19 cellular contexts compared by ENCODE assay signal in the genomic region with DNA sequence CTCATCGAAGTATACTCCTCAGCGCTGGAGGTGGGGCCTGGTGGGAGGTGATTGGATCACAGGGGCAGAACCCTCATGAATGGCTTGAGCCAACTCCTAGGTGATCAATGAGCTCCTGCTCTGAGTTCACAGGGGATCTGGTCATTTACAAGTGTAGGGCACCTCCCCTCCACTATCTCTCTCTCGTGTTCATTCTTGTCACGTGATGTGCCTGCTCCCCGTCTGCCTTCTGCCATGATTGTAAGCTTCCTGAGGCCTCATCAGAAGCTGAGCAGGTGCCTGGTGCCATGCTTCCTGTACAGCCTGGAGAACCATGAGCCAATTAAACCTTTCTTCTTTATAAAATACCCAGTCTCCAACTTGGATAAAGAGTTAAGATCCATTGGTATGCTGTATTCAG.
DNase-seq lines count a peak whose midpoint lies in the region; ATAC-seq, FAIRE-seq and TF ChIP-seq lines count a peak whose summit lies in the region.
"Had no signal": no experiment of that assay in that cellular context is flagged by ENCODE, and none has a peak within 500 bp of the region (broad histone marks: within the 10 kb centered on the region; RNA-seq: fewer than 3 reads in every experiment).

No MANE protein-coding gene starts in this region.

- ATAC-seq in HepG2 (no peak), right lobe of liver (no peak), GM21723 (IDR thresholded peaks at IDR 0.05; ENCODE audit: unreplicated experiment) (no peak)
- ATAC-seq: A549; CD8-positive, alpha-beta T cell had no signal

- no peak overlapping the region for H4K8ac ChIP-seq in mesenchymal stem cell (ENCODE audit: low read length)

- no peak overlapping the region for H3K14ac ChIP-seq in mesenchymal stem cell (ENCODE audit: low read length in 2 of 2)

- H3K79me2 ChIP-seq in HepG2 (ENCODE audit: insufficient read depth, low read length), result no peaks in the 10 kb centered on the region

- no peaks in the 10 kb centered on the region for H4K20me1 ChIP-seq in HepG2 (ENCODE audit: insufficient read depth, low read length)
- H4K20me1 ChIP-seq: BLaER1 treated with 17β-estradiol and CSF1 and Interleukin-3, amounts not matched to agents 10 nM and 100 nM had no signal

- POLR2A ChIA-PET in HepG2 (lab: Yijun Ruan, JAX), result no interaction called here

- no peaks in the 10 kb centered on the region for H3K27me3 ChIP-seq in HepG2 (ENCODE audit: control insufficient read depth in 1 of 2, insufficient read depth in 2 of 2, low read length in 2 of 2)
- H3K27me3 ChIP-seq in right lobe of liver, result no peaks in the 10 kb centered on the region
- no peaks in the 10 kb centered on the region for H3K27me3 ChIP-seq in mesenchymal stem cell (ENCODE audit: control insufficient read depth in 1 of 2, insufficient read depth in 1 of 2, low read length in 2 of 2)
- no peaks in the 10 kb centered on the region for H3K27me3 ChIP-seq in spleen (replicated peaks in 1 of 7)
- H3K27me3 ChIP-seq: BLaER1 treated with 17β-estradiol and CSF1 and Interleukin-3, amounts not matched to agents 10 nM and 100 nM had no signal

- DNase-seq in HepG2 (ENCODE audit: low spot score) (no peak), right lobe of liver (no peak), mesenchymal stem cell (no peak), spleen (no peak)
- DNase-seq: AML-193; Caco-2; Calu3; CD4-positive, alpha-beta T cell; CD8-positive, alpha-beta T cell; DMS79 treated with DMSO at 0.1 percent for 48 hours; GF-D8 had no signal

- H3K4me1 ChIP-seq in HepG2 (ENCODE audit: insufficient read depth, low read length), result no peaks in the 10 kb centered on the region
- H3K4me1 ChIP-seq in right lobe of liver, result no peaks in the 10 kb centered on the region
- H3K4me1 ChIP-seq in mesenchymal stem cell (ENCODE audit: control insufficient read depth, insufficient read depth, low read depth, low read length), result no peaks in the 10 kb centered on the region
- H3K4me1 ChIP-seq in spleen, result no peaks in the 10 kb centered on the region
- H3K4me1 ChIP-seq: A549; BLaER1 treated with 17β-estradiol and CSF1 and Interleukin-3, amounts not matched to agents 10 nM and 100 nM; Caco-2 had no signal

- H2BK5ac ChIP-seq in mesenchymal stem cell (ENCODE audit: low read depth, low read length, poor library complexity, severe bottlenecking), result no peak overlapping the region

- H3K36me3 ChIP-seq in HepG2 (replicated peaks in 1 of 2; ENCODE audit: control insufficient read depth in 1 of 2, insufficient read depth in 2 of 2, low read length in 2 of 2) (no peaks in the 10 kb centered on the region), right lobe of liver (no peaks in the 10 kb centered on the region), mesenchymal stem cell (ENCODE audit: control insufficient read depth in 1 of 2, insufficient read depth in 2 of 2, low read depth in 1 of 2, low read length in 2 of 2) (no peaks in the 10 kb centered on the region), spleen (no peaks in the 10 kb centered on the region)
- H3K36me3 ChIP-seq: BLaER1 treated with 17β-estradiol and CSF1 and Interleukin-3, amounts not matched to agents 10 nM and 100 nM had no signal

- peak overlapping the region; percentile 57 for H2BK15ac ChIP-seq in mesenchymal stem cell (ENCODE audit: low read depth, poor library complexity, severe bottlenecking)

- no peak overlapping the region for H2AFZ ChIP-seq in HepG2 (ENCODE audit: low read length)
- no peak overlapping the region for H2AFZ ChIP-seq in mesenchymal stem cell (ENCODE audit: low read depth, low read length)

- no peaks in the 10 kb centered on the region for H3K9me3 ChIP-seq in HepG2 (ENCODE audit: low read length)
- H3K9me3 ChIP-seq in right lobe of liver, result no peaks in the 10 kb centered on the region
- peaks cover 4% of the 10 kb centered on the region for H3K9me3 ChIP-seq in mesenchymal stem cell (ENCODE audit: control insufficient read depth, low read length)
- H3K9me3 ChIP-seq in spleen, result peaks cover 0 to 14% (median 4%) of the 10 kb centered on the region in 8 donors
- H3K9me3 ChIP-seq: A549, Caco-2 had no signal

- no peak overlapping the region for H3K4me2 ChIP-seq in HepG2 (ENCODE audit: low read depth, low read length)
- no peak overlapping the region for H3K4me2 ChIP-seq in mesenchymal stem cell (ENCODE audit: low read length, poor library complexity, severe bottlenecking)
- H3K4me2 ChIP-seq: A549; BLaER1 treated with 17β-estradiol and CSF1 and Interleukin-3, amounts not matched to agents 10 nM and 100 nM had no signal

- FAIRE-seq in HepG2 (lab: Jason Lieb, UNC), result no peak
- FAIRE-seq: A549, D721Med, G401.6, GM12891 had no signal

- BruUV-seq in HepG2 (replicated peaks; lab: Mats Ljungman, UMichigan), result no TSS peak

- TF ChIP-seq RAD21 in HepG2 (CRISPR knock-in tag; IDR thresholded peaks at IDR 0.05), result no peak

- H3K18ac ChIP-seq in mesenchymal stem cell (ENCODE audit: low read depth in 1 of 2, low read length in 2 of 2), result no peak overlapping the region

- TF ChIP-seq CTCF in HepG2 (CRISPR knock-in tag; IDR thresholded peaks at IDR 0.05), result no peak
- TF ChIP-seq CTCF in right lobe of liver (IDR thresholded peaks at IDR 0.05), result no peak
- no peak for TF ChIP-seq CTCF in spleen (IDR thresholded peaks at IDR 0.05 in 8 of 11, conservative IDR thresholded peaks at IDR 0.05 in 3 of 11)

- intact Hi-C loops in HepG2 (cut with micrococcal nuclease; ENCODE audit: unreplicated experiment) (no loop called here), right lobe of liver (cut with DNase I) (no loop called here), spleen (cut with DNase I; ENCODE audit: low total_unique reads) (no loop called here)

- H3K27ac ChIP-seq in HepG2 (ENCODE audit: extremely low read length, insufficient read depth, low read length) (no peak overlapping the region), right lobe of liver (no peak overlapping the region), mesenchymal stem cell (ENCODE audit: low read length, poor library complexity, severe bottlenecking) (no peak overlapping the region), spleen (no peak overlapping the region)
- H3K27ac ChIP-seq: 22Rv1; A549; BLaER1 treated with 17β-estradiol and CSF1 and Interleukin-3, amounts not matched to agents 10 nM and 100 nM; C4-2B had no signal

- 24% methylated on average over 5 of the region's 5 CpGs for WGBS in HepG2 (ENCODE audit: low lambda C conversion rate)
- 84% methylated on average over 4 of the region's 5 CpGs for WGBS in right lobe of liver (ENCODE audit: insufficient coverage, low coverage, low lambda C conversion rate, missing lambda C conversion rate)
- 93% methylated on average over 5 of the region's 5 CpGs for WGBS in mesenchymal stem cell
- WGBS in spleen, 5 donors, result 80 to 94% (median 87%) methylated on average over 5 of the region's 5 CpGs

- in situ Hi-C loops in HepG2 (cut with HindIII; ENCODE audit: extremely low pct_ligation_motif_present, low pct_unique_long_range_greater_than_20kb), result no loop called here

- no peak overlapping the region for H4K91ac ChIP-seq in mesenchymal stem cell (ENCODE audit: low read length)

- no peak for TF ChIP-seq EP300 in HepG2 (IDR thresholded peaks at IDR 0.05; ENCODE audit: low read depth in 2 of 2, low read length in 2 of 2)
- TF ChIP-seq EP300 in HepG2 (CRISPR knock-in tag; IDR thresholded peaks at IDR 0.05; ENCODE audit: borderline replicate concordance), result no peak

- H3K4me3 ChIP-seq in HepG2 (replicated peaks in 1 of 3; ENCODE audit: insufficient read depth in 1 of 3, low read depth in 2 of 3, low read length in 3 of 3) (no peak overlapping the region), right lobe of liver (no peak overlapping the region), mesenchymal stem cell (ENCODE audit: insufficient read depth in 1 of 2, low read depth in 1 of 2, low read length in 2 of 2) (no peak overlapping the region), spleen (no peak overlapping the region)
- H3K4me3 ChIP-seq: A549; BLaER1 treated with 17β-estradiol and CSF1 and Interleukin-3, amounts not matched to agents 10 nM and 100 nM had no signal

- H2AK5ac ChIP-seq in mesenchymal stem cell (ENCODE audit: low read length, severe bottlenecking), result no peak overlapping the region

- no peak overlapping the region for H3K23ac ChIP-seq in mesenchymal stem cell (ENCODE audit: low read length in 2 of 2)

- no peak overlapping the region for H3K4ac ChIP-seq in mesenchymal stem cell (ENCODE audit: low read depth in 1 of 2, low read length in 2 of 2)

- H3K9ac ChIP-seq in HepG2 (ENCODE audit: insufficient read depth, low read depth, low read length) (no peak overlapping the region), mesenchymal stem cell (ENCODE audit: low read length) (no peak overlapping the region)
- H3K9ac ChIP-seq: BLaER1 treated with 17β-estradiol and CSF1 and Interleukin-3, amounts not matched to agents 10 nM and 100 nM had no signal

- TF ChIP-seq POLR2A in HepG2 (IDR thresholded peaks at IDR 0.05; ENCODE audit: insufficient read depth in 1 of 2, low read depth in 2 of 2, low read length in 2 of 2) (no peak), right lobe of liver (IDR thresholded peaks at IDR 0.05) (no peak), spleen (IDR thresholded peaks at IDR 0.05) (no peak)

- H2BK120ac ChIP-seq in mesenchymal stem cell (ENCODE audit: low read depth, low read length), result no peak overlapping the region

- no peaks in the 10 kb centered on the region for H3K79me1 ChIP-seq in mesenchymal stem cell (replicated peaks; ENCODE audit: low read length, poor library complexity, severe bottlenecking)

- CTCF ChIA-PET in HepG2 (lab: Yijun Ruan, JAX; ENCODE audit: low intra/inter-chr PET ratio, low total read pairs), result no interaction called here

- no peak overlapping the region for H2BK12ac ChIP-seq in mesenchymal stem cell (ENCODE audit: low read length in 2 of 2)

TF ChIP-seq in HepG2, 621 proteins besides CTCF, POLR2A, EP300 and RAD21 (continues in another document):
- peak; percentile 54; the same call in 1 of the 2 replicates for TF ChIP-seq RAD51 (IDR thresholded peaks at IDR 0.05; ENCODE audit: borderline replicate concordance)
- TF ChIP-seq, protein P1, sequence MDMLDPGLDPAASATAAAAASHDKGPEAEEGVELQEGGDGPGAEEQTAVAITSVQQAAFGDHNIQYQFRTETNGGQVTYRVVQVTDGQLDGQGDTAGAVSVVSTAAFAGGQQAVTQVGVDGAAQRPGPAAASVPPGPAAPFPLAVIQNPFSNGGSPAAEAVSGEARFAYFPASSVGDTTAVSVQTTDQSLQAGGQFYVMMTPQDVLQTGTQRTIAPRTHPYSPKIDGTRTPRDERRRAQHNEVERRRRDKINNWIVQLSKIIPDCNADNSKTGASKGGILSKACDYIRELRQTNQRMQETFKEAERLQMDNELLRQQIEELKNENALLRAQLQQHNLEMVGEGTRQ (IDR thresholded peaks at IDR 0.05; ENCODE audit: low read depth, low read length), result peak; percentile 18; the same call in 1 of the 2 replicates
- TF ChIP-seq, protein P1 (CRISPR knock-in tag; IDR thresholded peaks at IDR 0.05; ENCODE audit: borderline replicate concordance), result no peak
- TF ChIP-seq ZNF510 (CRISPR knock-in tag; IDR thresholded peaks at IDR 0.05; ENCODE audit: low read depth), result no peak
